ENCODE assay signal across 27 cellular contexts in the genomic region with DNA sequence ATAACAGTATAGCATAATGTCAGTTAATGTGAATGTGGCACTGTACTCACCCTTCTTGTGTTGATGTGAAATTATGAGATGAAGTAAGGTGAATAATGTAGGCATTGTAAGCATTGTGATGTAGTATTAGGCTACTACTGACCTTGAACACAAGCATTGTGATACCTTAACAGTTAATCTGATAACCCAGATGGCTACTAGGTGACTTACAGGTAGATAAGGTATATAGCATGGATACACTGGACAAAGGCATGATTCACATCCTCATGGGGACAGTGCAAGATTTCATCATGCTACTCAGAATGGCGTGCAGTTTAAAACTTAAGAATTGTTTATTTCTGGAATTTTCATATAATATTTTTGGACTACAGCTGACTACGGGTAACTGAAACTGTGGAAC.
"Had no signal": no experiment of that assay in that cellular context is flagged by ENCODE, and none has a peak within 500 bp of the region (broad histone marks: within the 10 kb centered on the region; RNA-seq: fewer than 3 reads in every experiment).

No MANE protein-coding gene starts in this region.

- H3K4me3 ChIP-seq: coronary artery, esophagus squamous epithelium, lower lobe of right lung, pancreas, right lobe of liver, thyroid gland had no signal

- H3K27ac ChIP-seq: coronary artery, esophagus squamous epithelium, lower lobe of right lung, neutrophil, pancreas, right lobe of liver, thyroid gland had no signal

- H3K4me1 ChIP-seq: esophagus squamous epithelium, lower lobe of right lung, right lobe of liver had no signal

- H3K9me3 ChIP-seq: esophagus squamous epithelium, lower lobe of right lung, neutrophil, pancreas, right lobe of liver, thyroid gland had no signal

- H3K27ac Mint-ChIP-seq: immature natural killer cell; natural killer cell treated with Interleukin-12 subunit alpha and Interleukin-12 subunit beta and Interleukin-15 and Interleukin-18, amount 100 ng/mL, for 72 hours; stimulated activated naive CD8-positive, alpha-beta T cell treated with anti-CD3 and anti-CD28 coated beads, Interleukin-15, amount 100 ng/mL, for 72 hours had no signal

- H3K36me3 ChIP-seq: lower lobe of right lung, neutrophil, pancreas, right lobe of liver, thyroid gland had no signal

- H3K9me3 Mint-ChIP-seq: immature natural killer cell; natural killer cell treated with Interleukin-12 subunit alpha and Interleukin-12 subunit beta and Interleukin-15 and Interleukin-18, amount 100 ng/mL, for 72 hours; type B pancreatic cell had no signal

- H3K4me3 Mint-ChIP-seq: immature natural killer cell; natural killer cell treated with Interleukin-12 subunit alpha and Interleukin-12 subunit beta and Interleukin-15 and Interleukin-18, amount 100 ng/mL, for 72 hours; neural crest cell; stimulated activated naive CD8-positive, alpha-beta T cell treated with anti-CD3 and anti-CD28 coated beads, Interleukin-15, amount 100 ng/mL, for 72 hours; type B pancreatic cell had no signal

- H3K27me3 ChIP-seq: esophagus squamous epithelium, neutrophil, pancreas, right lobe of liver, thyroid gland had no signal

- H3K36me3 Mint-ChIP-seq: natural killer cell treated with Interleukin-12 subunit alpha and Interleukin-12 subunit beta and Interleukin-15 and Interleukin-18, amount 100 ng/mL, for 72 hours had no signal

- DNase-seq: dermis blood vessel endothelial cell; effector memory CD4-positive, alpha-beta T cell; erythroblast; esophagus squamous epithelium; foreskin melanocyte; hypothalamus; immature natural killer cell; islet precursor cell; kidney glomerular epithelial cell; left colon; left ventricle myocardium superior; lower lobe of right lung; pancreas; retina; right lobe of liver; small intestine; stimulated activated CD4-positive, alpha-beta T cell treated with anti-CD3 and anti-CD28 coated beads, Interleukin-15, amount 100 ng/mL, for 24 hours; stimulated activated CD4-positive, alpha-beta T cell treated with anti-CD3 and anti-CD28 coated beads, Interleukin-2, amount 100 ng/mL, for 48 hours; stimulated activated naive CD4-positive, alpha-beta T cell; stimulated activated naive CD8-positive, alpha-beta T cell treated with anti-CD3 and anti-CD28 coated beads, Interleukin-15, amount 100 ng/mL, for 72 hours; thyroid gland had no signal

- H3K27me3 Mint-ChIP-seq: natural killer cell treated with Interleukin-12 subunit alpha and Interleukin-12 subunit beta and Interleukin-15 and Interleukin-18, amount 100 ng/mL, for 72 hours; stimulated activated naive CD8-positive, alpha-beta T cell treated with anti-CD3 and anti-CD28 coated beads, Interleukin-15, amount 100 ng/mL, for 72 hours; type B pancreatic cell had no signal

- ATAC-seq: left colon; left ventricle myocardium superior; lower lobe of right lung; natural killer cell treated with Interleukin-12 subunit alpha and Interleukin-12 subunit beta and Interleukin-15 and Interleukin-18, amount 100 ng/mL, for 72 hours; right lobe of liver; stimulated activated naive CD8-positive, alpha-beta T cell treated with anti-CD3 and anti-CD28 coated beads, Interleukin-15, amount 100 ng/mL, for 72 hours had no signal

- FAIRE-seq: endothelial cell of umbilical vein, small intestine had no signal
